ENCODE assay signal across 10 cellular contexts in genomic region chr21:39153373-39153772, GRCh38. TPM values are rescaled to one million over a fixed set of nuclear protein-coding genes. Genes with fewer than 3 reads are reported as not detected.
A peak's percentile ranks its signal among the peaks of the same experiment; 100 is the strongest.
DNase-seq lines count a peak whose midpoint lies in the region; ATAC-seq and TF ChIP-seq lines count a peak whose summit lies in the region.
"Had no signal": no experiment of that assay in that cellular context is flagged by ENCODE, and none has a peak within 500 bp of the region (broad histone marks: within the 10 kb centered on the region; RNA-seq: fewer than 3 reads in every experiment).

No MANE protein-coding gene starts in this region.

- H3K4me1 ChIP-seq in breast epithelium = no peaks in the 10 kb centered on the region
- H3K4me1 ChIP-seq in Panc1 (ENCODE audit: control insufficient read depth, insufficient read depth, low read length) = no peaks in the 10 kb centered on the region
- no peaks in the 10 kb centered on the region for H3K4me1 ChIP-seq in prostate gland (replicated peaks)

- no peak overlapping the region for H3K4me3 ChIP-seq in breast epithelium
- no peak overlapping the region for H3K4me3 ChIP-seq in Panc1 (ENCODE audit: low read depth in 2 of 2, low read length in 2 of 2)
- H3K4me3 ChIP-seq in fibroblast of the aortic adventitia (ENCODE audit: low read depth, low read length) = no peak overlapping the region
- no peak overlapping the region for H3K4me3 ChIP-seq in prostate gland

- CTCF ChIA-PET in MCF 10A (lab: Yijun Ruan, JAX) = interaction anchor here (0.7 to 1.3 kb wide), 4 partner anchors 16 to 616 kb away, joined by 3 to 5 read pairs (median 3); no protein-coding TSS in a partner anchor
- CTCF ChIA-PET in Panc1 (lab: Charles Lee) = no interaction called here

- peak; percentile 25 for TF ChIP-seq CTCF in MCF 10A (IDR thresholded peaks at IDR 0.05; ENCODE audit: unreplicated experiment)
- no peak for TF ChIP-seq CTCF in breast epithelium (IDR thresholded peaks at IDR 0.05)
- TF ChIP-seq CTCF in Panc1 (IDR thresholded peaks at IDR 0.05) = peak; percentile 65
- peak; percentile 59 for TF ChIP-seq CTCF in fibroblast of the aortic adventitia (IDR thresholded peaks at IDR 0.05; ENCODE audit: insufficient read depth, low read length)
- TF ChIP-seq CTCF in prostate gland (IDR thresholded peaks at IDR 0.05) = no peak

- WGBS in prostate gland = 92% methylated on average over 2 of the region's 2 CpGs

- H3K27me3 Mint-ChIP-seq in MCF 10A (ENCODE audit: insufficient read depth, unreplicated experiment) = no peaks in the 10 kb centered on the region
- H3K27me3 Mint-ChIP-seq in stimulated activated naive CD8-positive, alpha-beta T cell treated with anti-CD3 and anti-CD28 coated beads, Interleukin-15, amount 100 ng/mL, for 72 hours = no peaks in the 10 kb centered on the region

- no peak overlapping the region for H3K27ac ChIP-seq in breast epithelium
- H3K27ac ChIP-seq in Panc1 (ENCODE audit: low read length) = no peak overlapping the region
- no peak overlapping the region for H3K27ac ChIP-seq in prostate gland

- no peak; the same call in 1 of the 2 replicates for ATAC-seq in Panc1
- ATAC-seq in stimulated activated naive CD8-positive, alpha-beta T cell treated with anti-CD3 and anti-CD28 coated beads, Interleukin-15, amount 100 ng/mL, for 72 hours = no peak
- ATAC-seq: CD8-positive, alpha-beta T cell had no signal

- no peaks in the 10 kb centered on the region for H3K36me3 Mint-ChIP-seq in MCF 10A (ENCODE audit: insufficient read depth, unreplicated experiment)
- H3K36me3 Mint-ChIP-seq: CD8-positive, alpha-beta T cell had no signal

- H3K9me3 Mint-ChIP-seq in MCF 10A (ENCODE audit: unreplicated experiment) = no peaks in the 10 kb centered on the region
- no peaks in the 10 kb centered on the region for H3K9me3 Mint-ChIP-seq in stimulated activated naive CD8-positive, alpha-beta T cell treated with anti-CD3 and anti-CD28 coated beads, Interleukin-15, amount 100 ng/mL, for 72 hours
- H3K9me3 Mint-ChIP-seq: CD8-positive, alpha-beta T cell had no signal

- intact Hi-C loops in MCF 10A (cut with micrococcal nuclease) (no loop called here), breast epithelium (cut with DNase I; ENCODE audit: low total_unique reads) (no loop called here), Panc1 (cut with micrococcal nuclease; ENCODE audit: unreplicated experiment) (no loop called here), prostate gland (cut with DNase I) (no loop called here)

- H3K9me3 ChIP-seq in breast epithelium (no peaks in the 10 kb centered on the region), Panc1 (ENCODE audit: control insufficient read depth, insufficient read depth, low read depth, low read length) (no peaks in the 10 kb centered on the region), prostate gland (no peaks in the 10 kb centered on the region)

- H3K27me3 ChIP-seq in breast epithelium (no peaks in the 10 kb centered on the region), Panc1 (ENCODE audit: control insufficient read depth, insufficient read depth, low read length) (no peaks in the 10 kb centered on the region), prostate gland (replicated peaks; ENCODE audit: insufficient read depth) (no peaks in the 10 kb centered on the region)

- peak; percentile 41 for DNase-seq in MCF 10A (ENCODE audit: unreplicated experiment)
- DNase-seq in breast epithelium (ENCODE audit: low spot score in 2 of 2) = no peak
- DNase-seq in Panc1 (ENCODE audit: low read depth, low spot score) = no peak
- DNase-seq in fibroblast of the aortic adventitia (ENCODE audit: low read depth) = peak; percentile 19
- no peak for DNase-seq in effector CD8-positive, alpha-beta T cell (lab: John Stamatoyannopoulos, UW)
- no peak for DNase-seq in stimulated activated naive CD8-positive, alpha-beta T cell treated with anti-CD3 and anti-CD28 coated beads, Interleukin-15, amount 100 ng/mL, for 72 hours
- no peak for DNase-seq in prostate gland (ENCODE audit: low spot score)
- no peak for DNase-seq in SW 1271 (lab: John Stamatoyannopoulos, UW)
- DNase-seq: CD8-positive, alpha-beta T cell; left cardiac atrium had no signal

- H3K4me3 Mint-ChIP-seq in MCF 10A (ENCODE audit: unreplicated experiment) = no peak overlapping the region
- H3K4me3 Mint-ChIP-seq in stimulated activated naive CD8-positive, alpha-beta T cell treated with anti-CD3 and anti-CD28 coated beads, Interleukin-15, amount 100 ng/mL, for 72 hours = no peak overlapping the region
- H3K4me3 Mint-ChIP-seq: CD8-positive, alpha-beta T cell had no signal

- no peaks in the 10 kb centered on the region for H3K36me3 ChIP-seq in breast epithelium
- no peaks in the 10 kb centered on the region for H3K36me3 ChIP-seq in Panc1 (ENCODE audit: control insufficient read depth, insufficient read depth, low read length)
- H3K36me3 ChIP-seq in prostate gland = no peaks in the 10 kb centered on the region

- POLR2A ChIA-PET in MCF 10A (lab: Yijun Ruan, JAX) (no interaction called here), Panc1 (lab: Charles Lee) (interaction anchor here (0.5 kb wide), 1 partner anchor 149 kb away, joined by 3 read pairs; no protein-coding TSS in a partner anchor)

- no peak overlapping the region for H3K27ac Mint-ChIP-seq in MCF 10A (ENCODE audit: low read depth, unreplicated experiment)
- no peak overlapping the region for H3K27ac Mint-ChIP-seq in stimulated activated naive CD8-positive, alpha-beta T cell treated with anti-CD3 and anti-CD28 coated beads, Interleukin-15, amount 100 ng/mL, for 72 hours
- H3K27ac Mint-ChIP-seq: CD8-positive, alpha-beta T cell had no signal

- no peaks in the 10 kb centered on the region for H3K4me1 Mint-ChIP-seq in MCF 10A (ENCODE audit: insufficient read depth, unreplicated experiment)
- no peaks in the 10 kb centered on the region for H3K4me1 Mint-ChIP-seq in stimulated activated naive CD8-positive, alpha-beta T cell treated with anti-CD3 and anti-CD28 coated beads, Interleukin-15, amount 100 ng/mL, for 72 hours

- in situ Hi-C loops in Panc1 (cut with HindIII; ENCODE audit: low pct_unique_long_range_greater_than_20kb, low sequenced_read_pairs) = no loop called here

- TF ChIP-seq POLR2A in breast epithelium (IDR thresholded peaks at IDR 0.05) (no peak), prostate gland (IDR thresholded peaks at IDR 0.05) (no peak)

- BruUV-seq in MCF 10A (replicated peaks; lab: Mats Ljungman, UMichigan) (no TSS peak), Panc1 (replicated peaks; lab: Mats Ljungman, UMichigan) (no TSS peak)

RNA-seq across cellular contexts. Expression of gene PSMG1, which starts 29.9 kb away (rescaled TPM):
- total RNA-seq in MCF 10A (2022) = 79.9 and 116 TPM in 2 replicates
- total RNA-seq in breast epithelium = 10 to 100 TPM; 19.7 to 25.9 (median 24.7) TPM
- total RNA-seq in Panc1 (2021; ENCODE audit: unreplicated experiment) = 70.0 TPM
- polyA plus RNA-seq in Panc1 (2012; ENCODE audit: insufficient read length) = 50.9 TPM
- 13.3 and 91.1 TPM in 2 replicates for total RNA-seq in fibroblast of the aortic adventitia (ENCODE audit: low replicate concordance)
- total RNA-seq in prostate gland = 10 to 100 TPM; 16.7 to 37.1 TPM

Comparison
In these comparisons a context has a peak if more than half of its experiments do, and no peak if none do; other contexts are left out.
1. DNase-seq: peak in MCF 10A (single experiment) and fibroblast of the aortic adventitia (single experiment); none in breast epithelium (0 of 2), Panc1 (single experiment), effector CD8-positive, alpha-beta T cell (single experiment), stimulated activated naive CD8-positive, alpha-beta T cell treated with anti-CD3 and anti-CD28 coated beads, Interleukin-15, amount 100 ng/mL, for 72 hours (0 of 2), prostate gland (single experiment) and SW 1271 (0 of 2).
2. CTCF ChIP-seq: peak in MCF 10A (single experiment), Panc1 (single experiment) and fibroblast of the aortic adventitia (single experiment); none in breast epithelium (0 of 3) and prostate gland (0 of 4).